1 cellular context compared by ENCODE assay signal in genomic region chr12:121795029-121795977, GRCh38.
A peak's percentile ranks its signal among the peaks of the same experiment; 100 is the strongest.
TF ChIP-seq lines count a peak whose summit lies in the region.

No MANE protein-coding gene starts in this region.

TF ChIP-seq in WTC11, 78 proteins besides CTCF, POLR2A, EP300 and RAD21 (continued from another document):
- no peak for TF ChIP-seq FOXJ3 (CRISPR knock-in tag; IDR thresholded peaks at IDR 0.05; ENCODE audit: borderline replicate concordance)
- TF ChIP-seq ARID4B (CRISPR knock-in tag; IDR thresholded peaks at IDR 0.05; ENCODE audit: borderline replicate concordance): 0 out of 2 replicates have a peak, but pooled peaks have one; percentile 3
- no peak for TF ChIP-seq ZNF138 (CRISPR knock-in tag; conservative IDR thresholded peaks at IDR 0.05)
- TF ChIP-seq PRRX2 (CRISPR knock-in tag; IDR thresholded peaks at IDR 0.05): no peak; the same call in 1 of the 2 replicates
- TF ChIP-seq CBFB (CRISPR knock-in tag; IDR thresholded peaks at IDR 0.05; ENCODE audit: low read depth): no peak
- no peak for TF ChIP-seq SMAD3 (CRISPR knock-in tag; IDR thresholded peaks at IDR 0.05; ENCODE audit: borderline replicate concordance)
- TF ChIP-seq MYBL2 (CRISPR knock-in tag; IDR thresholded peaks at IDR 0.05): no peak
- TF ChIP-seq FOXP1 (CRISPR knock-in tag; IDR thresholded peaks at IDR 0.05; ENCODE audit: borderline replicate concordance): no peak
- TF ChIP-seq SP1 (CRISPR knock-in tag; conservative IDR thresholded peaks at IDR 0.05): peak; percentile 60
- TF ChIP-seq ZNF532 (CRISPR knock-in tag; IDR thresholded peaks at IDR 0.05; ENCODE audit: borderline replicate concordance): no peak
- TF ChIP-seq NFYB (CRISPR knock-in tag; conservative IDR thresholded peaks at IDR 0.05; ENCODE audit: low read depth): no peak
- TF ChIP-seq, protein P1, sequence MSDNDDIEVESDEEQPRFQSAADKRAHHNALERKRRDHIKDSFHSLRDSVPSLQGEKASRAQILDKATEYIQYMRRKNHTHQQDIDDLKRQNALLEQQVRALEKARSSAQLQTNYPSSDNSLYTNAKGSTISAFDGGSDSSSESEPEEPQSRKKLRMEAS (CRISPR knock-in tag; IDR thresholded peaks at IDR 0.05): 0 out of 2 replicates have a peak, but pooled peaks have one; percentile 24
- no peak for TF ChIP-seq TCF7 (CRISPR knock-in tag; IDR thresholded peaks at IDR 0.05; ENCODE audit: low read depth)
- TF ChIP-seq ZNF232 (CRISPR knock-in tag; IDR thresholded peaks at IDR 0.05): no peak
- TF ChIP-seq ZNF425 (CRISPR knock-in tag; conservative IDR thresholded peaks at IDR 0.05): no peak
- TF ChIP-seq ZNF219 (CRISPR knock-in tag; IDR thresholded peaks at IDR 0.05; ENCODE audit: borderline replicate concordance): no peak
- TF ChIP-seq ZNF317 (CRISPR knock-in tag; IDR thresholded peaks at IDR 0.05; ENCODE audit: borderline replicate concordance, low read depth): no peak
TF ChIP-seq in WTC11: peak in this region for 4.
